In the genomic region with DNA sequence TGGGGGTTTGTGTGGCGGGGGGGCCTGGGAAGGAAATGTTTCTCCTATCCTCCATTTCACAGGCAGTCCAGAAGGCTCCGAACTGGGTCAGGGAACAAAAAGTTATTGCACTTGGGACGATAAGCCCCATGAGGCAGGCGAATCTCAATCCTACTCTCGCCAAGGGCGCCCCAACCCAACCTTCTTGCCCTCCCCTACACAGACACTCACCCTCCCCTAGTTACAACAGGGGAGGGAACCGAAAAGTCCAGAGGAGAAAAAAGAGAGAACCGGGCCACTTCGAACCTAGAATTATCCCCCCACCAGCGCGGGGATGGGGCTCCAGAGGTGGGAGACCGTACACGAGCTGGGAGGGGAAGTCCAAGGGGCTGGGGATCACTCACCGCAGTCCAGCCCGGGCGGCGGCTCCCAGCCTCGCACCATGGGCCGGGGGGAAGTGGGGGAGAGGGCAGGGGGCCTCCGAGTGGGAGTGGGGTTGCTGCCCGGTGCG, we compare ENCODE assay signal across 8 cellular contexts. TPM values are rescaled to one million over a fixed set of nuclear protein-coding genes. Genes with fewer than 3 reads are reported as not detected.
DNase-seq lines count a peak whose midpoint lies in the region; ATAC-seq and TF ChIP-seq lines count a peak whose summit lies in the region.

No MANE protein-coding gene starts in this region.

- DNase-seq in CD8-positive, alpha-beta memory T cell: no peak
- no peak for DNase-seq in ascending aorta (ENCODE audit: low spot score in 2 of 2)
- no peak for DNase-seq in stimulated activated naive CD8-positive, alpha-beta T cell treated with anti-CD3 and anti-CD28 coated beads, Interleukin-15, Interleukin-2, amounts not matched to agents 100 U/mL and 50 U/mL, for 24 hours
- no peak for DNase-seq in DMS153 treated with DMSO at 0.1 percent for 48 hours (lab: John Stamatoyannopoulos, UW; ENCODE audit: unreplicated experiment)
- DNase-seq in NCI-H526 (lab: John Stamatoyannopoulos, UW): no peak

- H3K36me3 Mint-ChIP-seq in CD8-positive, alpha-beta memory T cell: peaks cover 0 to 8% (median 0%) of the 10 kb centered on the region in 3 donors

- H3K4me1 ChIP-seq in CD8-positive, alpha-beta memory T cell (ENCODE audit: insufficient read depth, low read length): peaks cover 13% of the 10 kb centered on the region
- H3K4me1 ChIP-seq in ascending aorta (peaks cover 0 to 11% of the 10 kb centered on the region in 2 donors), iPS-20b (ENCODE audit: insufficient read depth, low read length) (peaks cover 3% of the 10 kb centered on the region; the same call in 1 of the 2 replicates)

- H3K9me3 Mint-ChIP-seq in CD8-positive, alpha-beta memory T cell: no peaks in the 10 kb centered on the region

- intact Hi-C loops in ascending aorta (cut with DNase I): loop anchor here (1.0 to 5.0 kb wide), 5 partner anchors 10 to 188 kb away; partner anchors contain the start of genes ACIN1, C14orf119, EFS and PABPN1

- TF ChIP-seq CTCF in ascending aorta (IDR thresholded peaks at IDR 0.05): no peak

- H3K36me3 ChIP-seq in CD8-positive, alpha-beta memory T cell (ENCODE audit: insufficient read depth, low read length): no peaks in the 10 kb centered on the region
- no peaks in the 10 kb centered on the region for H3K36me3 ChIP-seq in ascending aorta
- no peaks in the 10 kb centered on the region for H3K36me3 ChIP-seq in iPS-20b (ENCODE audit: insufficient read depth, low read depth, low read length)

- CTCF ChIA-PET in CD8-positive, alpha-beta memory T cell (lab: Charles Lee): interaction anchor here (1.0 to 4.1 kb wide), 7 partner anchors 9 to 165 kb away, joined by 3 to 31 read pairs (median 6); partner anchors contain the start of genes PABPN1 and PPP1R3E

- ATAC-seq in GM21390 (IDR thresholded peaks at IDR 0.05; ENCODE audit: unreplicated experiment): peak; percentile 20
- peak; percentile 4 for ATAC-seq in HG03575 (IDR thresholded peaks at IDR 0.05; ENCODE audit: extremely low read depth, insufficient number of reproducible peaks, low FRiP score, unreplicated experiment)
- peak; percentile 38 for ATAC-seq in stimulated activated naive CD8-positive, alpha-beta T cell treated with anti-CD3 and anti-CD28 coated beads, Interleukin-15, Interleukin-2, amounts not matched to agents 100 U/mL and 50 U/mL, for 24 hours

- peak overlapping the region; percentile 78 to 95 (median 90) for H3K27ac Mint-ChIP-seq in CD8-positive, alpha-beta memory T cell

- H3K4me3 ChIP-seq in CD8-positive, alpha-beta memory T cell (ENCODE audit: low read length): peak overlapping the region; percentile 82
- H3K4me3 ChIP-seq in ascending aorta (peak overlapping the region; percentile 78 to 100), iPS-20b (ENCODE audit: low read length) (peak overlapping the region; percentile 95)

- H3K27me3 Mint-ChIP-seq in CD8-positive, alpha-beta memory T cell: no peaks in the 10 kb centered on the region

- POLR2A ChIA-PET in CD8-positive, alpha-beta memory T cell (lab: Charles Lee): interaction anchor here (0.7 to 2.5 kb wide), 6 partner anchors 11 to 1760 kb away, joined by 3 to 33 read pairs (median 4); partner anchors contain the start of genes PABPN1, PPP1R3E and SALL2

- no peaks in the 10 kb centered on the region for H3K9me3 ChIP-seq in CD8-positive, alpha-beta memory T cell (ENCODE audit: low read length)
- H3K9me3 ChIP-seq in ascending aorta: no peaks in the 10 kb centered on the region
- H3K9me3 ChIP-seq in iPS-20b (ENCODE audit: insufficient read depth, low read depth, low read length): no peaks in the 10 kb centered on the region

- peaks cover 25 to 46% (median 36%) of the 10 kb centered on the region in 3 donors for H3K4me1 Mint-ChIP-seq in CD8-positive, alpha-beta memory T cell

- H3K4me3 Mint-ChIP-seq in CD8-positive, alpha-beta memory T cell: peak overlapping the region; percentile 94 to 100 (median 95)

- H3K27me3 ChIP-seq in CD8-positive, alpha-beta memory T cell (ENCODE audit: insufficient read depth, low read length, poor library complexity, severe bottlenecking): no peaks in the 10 kb centered on the region
- H3K27me3 ChIP-seq in ascending aorta: no peaks in the 10 kb centered on the region
- peaks cover 47% of the 10 kb centered on the region for H3K27me3 ChIP-seq in iPS-20b (ENCODE audit: insufficient read depth, low read length)

- H3K27ac ChIP-seq in CD8-positive, alpha-beta memory T cell (ENCODE audit: low read depth, low read length): peak overlapping the region; percentile 82
- peak overlapping the region; percentile 93 to 99 for H3K27ac ChIP-seq in ascending aorta
- H3K27ac ChIP-seq in iPS-20b (ENCODE audit: low read length): peak overlapping the region; percentile 67

- H3K9ac ChIP-seq in iPS-20b (ENCODE audit: low read depth, low read length): peak overlapping the region; percentile 84; the same call in 1 of the 2 replicates

RNA-seq across cellular contexts. Expression of gene HOMEZ, which starts 0.4 kb away (rescaled TPM):
- 10 to 100 TPM; 12.8 to 13.4 TPM for total RNA-seq in CD8-positive, alpha-beta memory T cell
- 4.9 TPM for polyA plus RNA-seq in CD8-positive, alpha-beta memory T cell
- 7.3 TPM for total RNA-seq in ascending aorta

RNA-seq across cellular contexts. Expression of gene PPP1R3E, which starts 17.1 kb away (rescaled TPM):
- 10 to 100 TPM; 16.2 to 18.2 TPM for total RNA-seq in CD8-positive, alpha-beta memory T cell
- 2.0 TPM for polyA plus RNA-seq in CD8-positive, alpha-beta memory T cell
- 8.9 TPM for total RNA-seq in ascending aorta

RNA-seq across cellular contexts. Expression of gene BCL2L2, which starts 21.1 kb away (rescaled TPM):
- 1 to 10 TPM in 1 of 2 experiments, under 1 TPM in 1; 0.86 to 1.0 TPM for total RNA-seq in CD8-positive, alpha-beta memory T cell
- polyA plus RNA-seq in CD8-positive, alpha-beta memory T cell: 0.29 TPM
- 49.2 TPM for total RNA-seq in ascending aorta

RNA-seq across cellular contexts. Expression of gene PABPN1, which starts 35.7 kb away (rescaled TPM):
- 100 to 1,000 TPM; 308 TPM for total RNA-seq in CD8-positive, alpha-beta memory T cell
- 125 TPM for polyA plus RNA-seq in CD8-positive, alpha-beta memory T cell
- 90.6 TPM for total RNA-seq in ascending aorta

RNA-seq across cellular contexts. Expression of gene RNF212B, which starts 47.8 kb away (rescaled TPM):
- total RNA-seq in CD8-positive, alpha-beta memory T cell: not detected
- polyA plus RNA-seq in CD8-positive, alpha-beta memory T cell: not detected
- not detected for total RNA-seq in ascending aorta

Comparison
In these comparisons a context has a peak if more than half of its experiments do, and no peak if none do; other contexts are left out.
1. RNA of gene BCL2L2, which starts 21.1 kb away (total RNA-seq): 49.2 TPM in ascending aorta (single experiment); 0.86 to 1.0 TPM in CD8-positive, alpha-beta memory T cell; every median in the first group is over 10 times any median in the second.
2. Peak in every context shown above with its lines, with median percentiles within 50 percentile points of each other: H3K27ac ChIP-seq, H3K4me3 ChIP-seq and ATAC-seq.